In genomic region chr21:42009018-42009830, GRCh38 we compare ENCODE assay signal across 1 cellular context.
A peak's percentile ranks its signal among the peaks of the same experiment; 100 is the strongest.
TF ChIP-seq lines count a peak whose summit lies in the region.

No MANE protein-coding gene starts in this region.

TF ChIP-seq in HepG2, 621 proteins besides CTCF, POLR2A, EP300 and RAD21 (continued from another document and continues in another):
- TF ChIP-seq GLMP (CRISPR knock-in tag; IDR thresholded peaks at IDR 0.05; ENCODE audit: borderline replicate concordance) (no peak), ZNF775 (CRISPR knock-in tag; IDR thresholded peaks at IDR 0.05; ENCODE audit: borderline replicate concordance) (no peak), ZNF879 (CRISPR knock-in tag; IDR thresholded peaks at IDR 0.05) (no peak), GTF3A (CRISPR knock-in tag; conservative IDR thresholded peaks at IDR 0.05) (no peak), ZNF878 (CRISPR knock-in tag; IDR thresholded peaks at IDR 0.05) (no peak), ZSCAN9 (CRISPR knock-in tag; IDR thresholded peaks at IDR 0.05; ENCODE audit: borderline replicate concordance) (no peak), HNRNPH1 (optimal IDR thresholded peaks at IDR 0.05; ENCODE audit: low read depth, low read length) (no peak), ZFP62 (CRISPR knock-in tag; IDR thresholded peaks at IDR 0.05) (no peak), ZNF790 (CRISPR knock-in tag; IDR thresholded peaks at IDR 0.05; ENCODE audit: borderline replicate concordance) (peak; percentile 9; the same call in 1 of the 2 replicates), IKZF4 (CRISPR knock-in tag; IDR thresholded peaks at IDR 0.05; ENCODE audit: borderline replicate concordance, low read depth, not compliant biosample characterization) (no peak), FOSL1 (CRISPR knock-in tag; IDR thresholded peaks at IDR 0.05; ENCODE audit: borderline replicate concordance) (no peak), CSRNP2 (CRISPR knock-in tag; conservative IDR thresholded peaks at IDR 0.05; ENCODE audit: low read depth) (no peak), ZNF513 (CRISPR knock-in tag; conservative IDR thresholded peaks at IDR 0.05) (no peak), ZNF274 (CRISPR knock-in tag; IDR thresholded peaks at IDR 0.05) (no peak), ZNF317 (CRISPR knock-in tag; IDR thresholded peaks at IDR 0.05) (0 out of 2 replicates have a peak, but pooled peaks have one; percentile 22), AHDC1 (CRISPR knock-in tag; IDR thresholded peaks at IDR 0.05; ENCODE audit: borderline replicate concordance) (no peak), UBTF (CRISPR knock-in tag; IDR thresholded peaks at IDR 0.05) (peak; percentile 87), ZNF670 (CRISPR knock-in tag; IDR thresholded peaks at IDR 0.05; ENCODE audit: borderline replicate concordance) (no peak), HDAC1 (CRISPR knock-in tag; IDR thresholded peaks at IDR 0.05) (peak; percentile 46; the same call in 1 of the 2 replicates), ZNF382 (CRISPR knock-in tag; IDR thresholded peaks at IDR 0.05; ENCODE audit: borderline replicate concordance) (no peak), KAT8 (CRISPR knock-in tag; IDR thresholded peaks at IDR 0.05) (no peak), ZNF605 (CRISPR knock-in tag; IDR thresholded peaks at IDR 0.05) (no peak), CENPX (CRISPR knock-in tag; IDR thresholded peaks at IDR 0.05) (no peak), FOXP4 (CRISPR knock-in tag; IDR thresholded peaks at IDR 0.05) (peak; percentile 6; the same call in 1 of the 2 replicates), ZNF484 (CRISPR knock-in tag; IDR thresholded peaks at IDR 0.05; ENCODE audit: borderline replicate concordance, low read depth) (no peak), ZNF10 (CRISPR knock-in tag; IDR thresholded peaks at IDR 0.05; ENCODE audit: borderline replicate concordance, low read depth) (no peak), ZNF512B (CRISPR knock-in tag; IDR thresholded peaks at IDR 0.05; ENCODE audit: borderline replicate concordance) (no peak), NFIB (CRISPR knock-in tag; IDR thresholded peaks at IDR 0.05; ENCODE audit: borderline replicate concordance) (no peak), ZNF740 (CRISPR knock-in tag; IDR thresholded peaks at IDR 0.05) (no peak)
